In genomic region chr12:117718559-117718958, GRCh38 we compare ENCODE assay signal across 20 cellular contexts.
DNase-seq lines count a peak whose midpoint lies in the region; ATAC-seq and TF ChIP-seq lines count a peak whose summit lies in the region.
"Had no signal": no experiment of that assay in that cellular context is flagged by ENCODE, and none has a peak within 500 bp of the region (broad histone marks: within the 10 kb centered on the region; RNA-seq: fewer than 3 reads in every experiment).

No MANE protein-coding gene starts in this region.

- peaks cover 24% of the 10 kb centered on the region for H3K27me3 ChIP-seq in left ventricle myocardium inferior (ENCODE audit: low read depth)
- no peaks in the 10 kb centered on the region for H3K27me3 ChIP-seq in psoas muscle (ENCODE audit: insufficient read depth in 3 of 3, low read length in 2 of 3)
- no peaks in the 10 kb centered on the region; the same call in 1 of the 2 replicates for H3K27me3 ChIP-seq in MG63
- H3K27me3 ChIP-seq: SJCRH30 had no signal

- intact Hi-C loops in Right ventricle myocardium superior (cut with DNase I), result no loop called here
- intact Hi-C loops in left ventricle myocardium inferior (cut with micrococcal nuclease), result no loop called here
- intact Hi-C loops in left cardiac atrium (cut with DNase I), result no loop called here
- intact Hi-C loops in psoas muscle (cut with DNase I), result no loop called here

- 24 to 45% (median 31%) methylated on average over 4 of the region's 4 CpGs for WGBS in psoas muscle, 3 donors

- H3K27ac ChIP-seq in left ventricle myocardium inferior (replicated peaks) (no peak overlapping the region), psoas muscle (no peak overlapping the region)
- H3K27ac ChIP-seq: KMS-11, SJCRH30 had no signal

- H3K4me3 ChIP-seq in left ventricle myocardium inferior (no peak overlapping the region), psoas muscle (no peak overlapping the region), MG63 (no peak overlapping the region)
- H3K4me3 ChIP-seq: SJCRH30 had no signal

- H3K4me1 ChIP-seq in left ventricle myocardium inferior (peaks cover 8% of the 10 kb centered on the region), psoas muscle (no peaks in the 10 kb centered on the region)
- H3K4me1 ChIP-seq: SJCRH30 had no signal

- DNase-seq in Right ventricle myocardium superior (no peak), left ventricle myocardium inferior (no peak), NCI-H510A treated with DMSO at 0.1 percent for 48 hours (lab: John Stamatoyannopoulos, UW) (peak; percentile 32), left cardiac atrium (peak; percentile 28), psoas muscle (no peak), MG63 (no peak), activated gamma-delta T cell treated with Interleukin-2 at 50 U/mL for 16 hours (no peak)
- DNase-seq in stimulated activated CD4-positive, alpha-beta T cell treated with anti-CD3 and anti-CD28 coated beads, Interleukin-2, amount 100 ng/mL, for 24 hours, result no peak
- DNase-seq: CD8-positive, alpha-beta T cell; IMR-90; MV-4-11; NCI-H1694 treated with DMSO at 0.1 percent for 48 hours; NCI-H2107; NCI-H226; NCI-H526 treated with DMSO at 0.1 percent for 48 hours; NK-92 treated with Interleukin-12 subunit alpha and Interleukin-12 subunit beta, amount 100 ng/mL, for 24 hours; SJCRH30; T-cell had no signal

- H3K9me3 ChIP-seq in left ventricle myocardium inferior (replicated peaks), result peaks cover 12% of the 10 kb centered on the region
- no peaks in the 10 kb centered on the region for H3K9me3 ChIP-seq in psoas muscle
- no peaks in the 10 kb centered on the region for H3K9me3 ChIP-seq in MG63
- H3K9me3 ChIP-seq: SJCRH30 had no signal

- no peak for TF ChIP-seq CTCF in left ventricle myocardium inferior (IDR thresholded peaks at IDR 0.05; ENCODE audit: borderline replicate concordance)
- TF ChIP-seq CTCF in psoas muscle (IDR thresholded peaks at IDR 0.05), result no peak

- H3K36me3 ChIP-seq in left ventricle myocardium inferior, result no peaks in the 10 kb centered on the region
- H3K36me3 ChIP-seq in psoas muscle (ENCODE audit: insufficient read depth in 1 of 2, low read depth in 1 of 2), result no peaks in the 10 kb centered on the region
- no peaks in the 10 kb centered on the region for H3K36me3 ChIP-seq in MG63
- H3K36me3 ChIP-seq: SJCRH30 had no signal

- ATAC-seq in Right ventricle myocardium superior (ENCODE audit: poor library complexity), result peak; percentile 96
- ATAC-seq in left cardiac atrium, result peak; percentile 93
- peak; percentile 27 to 90 (median 82) for ATAC-seq in psoas muscle
- ATAC-seq: CD8-positive, alpha-beta T cell; Panc1; T-cell had no signal

Comparison
In these comparisons a context has a peak if more than half of its experiments do, and no peak if none do; other contexts are left out.
1. DNase-seq: peak in NCI-H510A treated with DMSO at 0.1 percent for 48 hours (single experiment) and left cardiac atrium (single experiment); none in Right ventricle myocardium superior (single experiment), left ventricle myocardium inferior (single experiment), psoas muscle (0 of 2), MG63 (single experiment), activated gamma-delta T cell treated with Interleukin-2 at 50 U/mL for 16 hours (single experiment) and stimulated activated CD4-positive, alpha-beta T cell treated with anti-CD3 and anti-CD28 coated beads, Interleukin-2, amount 100 ng/mL, for 24 hours (0 of 2).
2. Peak in every context shown above with its lines, with median percentiles within 50 percentile points of each other: ATAC-seq.